8 cellular contexts compared by ENCODE assay signal in genomic region chr16:82011199-82011641, GRCh38. TPM values are rescaled to one million over a fixed set of nuclear protein-coding genes. Genes with fewer than 3 reads are reported as not detected.
DNase-seq lines count a peak whose midpoint lies in the region; ATAC-seq and TF ChIP-seq lines count a peak whose summit lies in the region.

SDR42E1 (minus strand) TSS chr16:82011470; CDS start chr16:82000858, 10,612 bp downstream.

- H3K9me3 ChIP-seq in Peyer's patch (peaks cover 0 to 7% (median 0%) of the 10 kb centered on the region in 4 donors), lung (ENCODE audit: control insufficient read depth in 2 of 2, insufficient read depth in 1 of 2, low read length in 1 of 2) (peaks cover 7 to 11% of the 10 kb centered on the region in 2 donors), ascending aorta (no peaks in the 10 kb centered on the region)

- H3K36me3 ChIP-seq in Peyer's patch: peaks cover 0 to 8% (median 0%) of the 10 kb centered on the region in 3 donors
- H3K36me3 ChIP-seq in lung (ENCODE audit: control insufficient read depth in 2 of 2, insufficient read depth in 2 of 2, low read length in 2 of 2): no peaks in the 10 kb centered on the region
- H3K36me3 ChIP-seq in ascending aorta: no peaks in the 10 kb centered on the region

- peak within 1 kb of the TSS; percentile 16 to 47 (median 42) for H3K27ac ChIP-seq in Peyer's patch
- H3K27ac ChIP-seq in lung (ENCODE audit: low read depth in 1 of 2, low read length in 1 of 2): peak within 1 kb of the TSS in 1 of 2 donors; percentile 73
- H3K27ac ChIP-seq in ascending aorta: no peak within 1 kb of the TSS

- peak within 1 kb of the TSS; percentile 88 for H3K27ac Mint-ChIP-seq in activated naive CD4-positive, alpha-beta T cell treated with anti-CD3 and anti-CD28 coated beads, Interleukin-2, amount 50 U/mL, for 24 hours
- peak within 1 kb of the TSS; percentile 78 for H3K27ac Mint-ChIP-seq in stimulated activated memory B cell treated with anti-CD40 and anti-IgM and Interleukin-4, amounts not matched to agents 10 μg/mL and 1 μg/mL and 100 μg/mL, for 72 hours
- no peak within 1 kb of the TSS for H3K27ac Mint-ChIP-seq in HFFc6

- TF ChIP-seq CTCF in Peyer's patch (IDR thresholded peaks at IDR 0.05) (no peak), lung (IDR thresholded peaks at IDR 0.05; ENCODE audit: control extremely low read depth, extremely low read depth) (no peak), HFFc6 (IDR thresholded peaks at IDR 0.05) (no peak), ascending aorta (IDR thresholded peaks at IDR 0.05) (no peak)

- peak within 1 kb of the TSS; percentile 89 for H3K4me3 Mint-ChIP-seq in activated naive CD4-positive, alpha-beta T cell treated with anti-CD3 and anti-CD28 coated beads, Interleukin-2, amount 50 U/mL, for 24 hours
- peak within 1 kb of the TSS; percentile 82 for H3K4me3 Mint-ChIP-seq in stimulated activated memory B cell treated with anti-CD40 and anti-IgM and Interleukin-4, amounts not matched to agents 10 μg/mL and 1 μg/mL and 100 μg/mL, for 72 hours
- H3K4me3 Mint-ChIP-seq in HFFc6: no peak within 1 kb of the TSS

- peaks cover 18% of the 10 kb centered on the region for H3K4me1 Mint-ChIP-seq in activated naive CD4-positive, alpha-beta T cell treated with anti-CD3 and anti-CD28 coated beads, Interleukin-2, amount 50 U/mL, for 24 hours
- peaks cover 17% of the 10 kb centered on the region for H3K4me1 Mint-ChIP-seq in stimulated activated memory B cell treated with anti-CD40 and anti-IgM and Interleukin-4, amounts not matched to agents 10 μg/mL and 1 μg/mL and 100 μg/mL, for 72 hours
- no peaks in the 10 kb centered on the region; the same call in 1 of the 2 replicates for H3K4me1 Mint-ChIP-seq in HFFc6 (ENCODE audit: low read depth)

- peaks cover 18% of the 10 kb centered on the region for H3K27me3 Mint-ChIP-seq in activated naive CD4-positive, alpha-beta T cell treated with anti-CD3 and anti-CD28 coated beads, Interleukin-2, amount 50 U/mL, for 24 hours
- H3K27me3 Mint-ChIP-seq in stimulated activated memory B cell treated with anti-CD40 and anti-IgM and Interleukin-4, amounts not matched to agents 10 μg/mL and 1 μg/mL and 100 μg/mL, for 72 hours: no peaks in the 10 kb centered on the region
- H3K27me3 Mint-ChIP-seq in HFFc6 (ENCODE audit: insufficient read depth): peaks cover 14% of the 10 kb centered on the region

- TF ChIP-seq POLR2A in Peyer's patch (IDR thresholded peaks at IDR 0.05): peak; percentile 40 to 46

- peaks cover 13% of the 10 kb centered on the region for H3K9me3 Mint-ChIP-seq in activated naive CD4-positive, alpha-beta T cell treated with anti-CD3 and anti-CD28 coated beads, Interleukin-2, amount 50 U/mL, for 24 hours
- peaks cover 6% of the 10 kb centered on the region for H3K9me3 Mint-ChIP-seq in stimulated activated memory B cell treated with anti-CD40 and anti-IgM and Interleukin-4, amounts not matched to agents 10 μg/mL and 1 μg/mL and 100 μg/mL, for 72 hours
- peaks cover 42% of the 10 kb centered on the region for H3K9me3 Mint-ChIP-seq in HFFc6

- H3K4me3 ChIP-seq in Peyer's patch: peak within 1 kb of the TSS; percentile 61 to 80 (median 66)
- H3K4me3 ChIP-seq in lung: peak within 1 kb of the TSS; percentile 64
- peak within 1 kb of the TSS in 1 of 2 donors; percentile 41 for H3K4me3 ChIP-seq in ascending aorta

- H3K27me3 ChIP-seq in Peyer's patch (no peaks in the 10 kb centered on the region), lung (ENCODE audit: control insufficient read depth, insufficient read depth) (no peaks in the 10 kb centered on the region), ascending aorta (no peaks in the 10 kb centered on the region)

- intact Hi-C loops in ascending aorta (cut with DNase I): no loop called here

- DNase-seq in Peyer's patch: peak; percentile 57 to 88 (median 82)
- DNase-seq in lung (ENCODE audit: low spot score): peak; percentile 74
- DNase-seq in HFFc6: no peak
- DNase-seq in ascending aorta (ENCODE audit: low spot score in 2 of 2): no peak

- WGBS in lung, 2 donors: 3 to 6% methylated on average over 32 of the region's 32 CpGs

- H3K36me3 Mint-ChIP-seq in activated naive CD4-positive, alpha-beta T cell treated with anti-CD3 and anti-CD28 coated beads, Interleukin-2, amount 50 U/mL, for 24 hours: peaks cover 5% of the 10 kb centered on the region
- peaks cover 32% of the 10 kb centered on the region for H3K36me3 Mint-ChIP-seq in stimulated activated memory B cell treated with anti-CD40 and anti-IgM and Interleukin-4, amounts not matched to agents 10 μg/mL and 1 μg/mL and 100 μg/mL, for 72 hours
- peaks cover 11% of the 10 kb centered on the region for H3K36me3 Mint-ChIP-seq in HFFc6 (ENCODE audit: low read depth)

- ATAC-seq in GM18870 (IDR thresholded peaks at IDR 0.05; ENCODE audit: unreplicated experiment) (peak; percentile 61), HG03108 (IDR thresholded peaks at IDR 0.05; ENCODE audit: unreplicated experiment) (peak; percentile 61), lung (ENCODE audit: insufficient read depth, low FRiP score) (peak; percentile 92)
- peak; percentile 97 for ATAC-seq in stimulated activated memory B cell treated with anti-CD40 and anti-IgM and Interleukin-4, amounts not matched to agents 10 μg/mL and 1 μg/mL and 100 μg/mL, for 72 hours

- H3K4me1 ChIP-seq in Peyer's patch (no peaks in the 10 kb centered on the region), lung (ENCODE audit: control insufficient read depth in 2 of 2, insufficient read depth in 2 of 2, low read length in 2 of 2) (peaks cover 0 to 4% of the 10 kb centered on the region in 2 donors), ascending aorta (no peaks in the 10 kb centered on the region)

RNA-seq across cellular contexts. Expression of gene SDR42E1, which starts in this region (rescaled TPM):
- total RNA-seq in Peyer's patch (10 to 100 TPM in 3 of 4 donors, 1 to 10 TPM in 1; 1.7 to 19.8 (median 17.1) TPM), lung (1 to 10 TPM; 5.7 to 9.5 TPM), ascending aorta (0.11 TPM)
- 1 to 10 TPM; 1.2 to 2.3 TPM for polyA plus RNA-seq in lung
- not detected for total RNA-seq in HFFc6 (2021; fragmentation: NEBNext Ultra II Directional; extraction: Animal tissue kit (Norgen Biotek cat#: 25700))

Comparison
In these comparisons a context has a peak if more than half of its experiments do, and no peak if none do; other contexts are left out.
1. DNase-seq: peak in Peyer's patch (3 of 3) and lung (single experiment); none in HFFc6 (single experiment) and ascending aorta (0 of 2).
2. H3K27ac ChIP-seq: peak in Peyer's patch (4 of 4); none in ascending aorta (0 of 2).
3. Peak in every context shown above with its lines, with median percentiles within 50 percentile points of each other: ATAC-seq.